8 cellular contexts compared by ENCODE assay signal in the genomic region with DNA sequence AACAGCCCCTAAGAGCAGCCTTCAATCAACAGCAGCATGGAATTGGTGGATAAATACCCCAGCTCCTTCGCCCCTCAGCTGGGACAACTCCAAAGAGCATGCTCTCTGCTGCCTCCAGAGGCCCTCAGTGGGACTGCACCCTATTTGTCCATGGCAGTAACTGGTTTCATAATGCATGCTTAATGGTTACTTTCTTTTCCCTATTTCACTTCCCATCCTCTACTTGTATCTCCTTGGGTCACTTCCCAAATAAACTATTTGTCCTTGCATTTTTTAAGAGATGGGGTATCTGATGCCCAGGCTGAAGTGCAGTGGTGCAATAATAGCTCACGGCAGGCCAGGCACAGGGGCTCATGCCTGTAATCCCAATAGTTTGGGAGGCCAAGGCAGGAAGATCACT. TPM values are rescaled to one million over a fixed set of nuclear protein-coding genes. Genes with fewer than 3 reads are reported as not detected.
A peak's percentile ranks its signal among the peaks of the same experiment; 100 is the strongest.
DNase-seq lines count a peak whose midpoint lies in the region; ATAC-seq, FAIRE-seq and TF ChIP-seq lines count a peak whose summit lies in the region.

No MANE protein-coding gene starts in this region.

- peaks cover 37% of the 10 kb centered on the region for H3K4me1 ChIP-seq in astrocyte (ENCODE audit: insufficient read depth, low read length)

- no peak overlapping the region for H3K4me3 ChIP-seq in HFF-Myc (replicated peaks; ENCODE audit: low read depth, low read length)
- no peak overlapping the region for H3K4me3 ChIP-seq in astrocyte (ENCODE audit: insufficient read depth, low read depth, low read length)

- TF ChIP-seq CTCF in C4-2B (conservative IDR thresholded peaks at IDR 0.05) (peak; percentile 98), HFF-Myc (IDR thresholded peaks at IDR 0.05; ENCODE audit: low read depth, low read length, missing control alignments) (peak; percentile 97), astrocyte (IDR thresholded peaks at IDR 0.05; ENCODE audit: insufficient read depth, low read depth, low read length) (peak; percentile 89)

- H3K36me3 Mint-ChIP-seq in T-helper 17 cell (ENCODE audit: low read depth) (no peaks in the 10 kb centered on the region), astrocyte (ENCODE audit: low read depth, unreplicated experiment) (no peaks in the 10 kb centered on the region)

- H3K27me3 ChIP-seq in astrocyte (ENCODE audit: insufficient read depth, low read length) = no peaks in the 10 kb centered on the region

- no peaks in the 10 kb centered on the region for H3K9me3 ChIP-seq in T-helper 17 cell (ENCODE audit: control insufficient read depth, low read length, poor library complexity, severe bottlenecking)
- no peaks in the 10 kb centered on the region for H3K9me3 ChIP-seq in astrocyte (ENCODE audit: insufficient read depth, low read depth, low read length)

- H3K27ac Mint-ChIP-seq in T-helper 17 cell (no peak overlapping the region), astrocyte (ENCODE audit: unreplicated experiment) (no peak overlapping the region)

- H3K4me1 Mint-ChIP-seq in T-helper 17 cell (peaks cover 19% of the 10 kb centered on the region), astrocyte (ENCODE audit: low read depth, unreplicated experiment) (no peaks in the 10 kb centered on the region)

- DNase-seq in HFF-Myc (ENCODE audit: extremely low read depth, low read depth) (no peak), T-helper 17 cell (peak; percentile 54 to 65 (median 58)), astrocyte (ENCODE audit: low read depth) (no peak), kidney tubule cell (ENCODE audit: low spot score) (peak; percentile 43), occipital lobe (lab: John Stamatoyannopoulos, UW) (no peak), foreskin melanocyte (no peak)
- DNase-seq in stimulated activated CD8-positive, alpha-beta memory T cell treated with anti-CD3 and anti-CD28 coated beads, Interleukin-7, amount 100 ng/mL, for 1 hour (ENCODE audit: low read depth in 2 of 2) = peak; percentile 41 to 44

- peaks cover 7% of the 10 kb centered on the region for H3K9me3 Mint-ChIP-seq in astrocyte (ENCODE audit: unreplicated experiment)

- H4K20me1 ChIP-seq in astrocyte (ENCODE audit: insufficient read depth, low read length) = peaks cover under 1% of the 10 kb centered on the region

- no peak overlapping the region for H3K4me2 ChIP-seq in astrocyte (ENCODE audit: low read length)

- H3K27me3 Mint-ChIP-seq in T-helper 17 cell (no peaks in the 10 kb centered on the region), astrocyte (ENCODE audit: low read depth, unreplicated experiment) (no peaks in the 10 kb centered on the region)

- FAIRE-seq in astrocyte (lab: Jason Lieb, UNC) = no peak

- H3K27ac ChIP-seq in C4-2B (no peak overlapping the region), astrocyte (ENCODE audit: low read depth, low read length) (no peak overlapping the region)

- H3K9ac ChIP-seq in astrocyte (ENCODE audit: low read length) = no peak overlapping the region

- peaks cover 9% of the 10 kb centered on the region for H3K79me2 ChIP-seq in astrocyte (ENCODE audit: insufficient read depth, low read length)

- ATAC-seq in T-helper 17 cell = peak; percentile 82

- H2AFZ ChIP-seq in astrocyte (ENCODE audit: low read depth, low read length) = no peak overlapping the region

- H3K36me3 ChIP-seq in astrocyte (ENCODE audit: insufficient read depth, low read length) = no peaks in the 10 kb centered on the region

- H3K4me3 Mint-ChIP-seq in T-helper 17 cell = no peak overlapping the region
- H3K4me3 Mint-ChIP-seq in astrocyte (ENCODE audit: unreplicated experiment) = no peak overlapping the region

RNA-seq across cellular contexts. Expression of gene TPM4, which starts 13.5 kb away (rescaled TPM):
- total RNA-seq in T-helper 17 cell (100 to 1,000 TPM; 261 to 279 TPM), astrocyte (811 and 843 TPM in 2 replicates), occipital lobe (94.8 TPM)

RNA-seq across cellular contexts. Expression of gene RAB8A, which starts 48.9 kb away (rescaled TPM):
- total RNA-seq in T-helper 17 cell (100 to 1,000 TPM in 1 of 2 donors, 10 to 100 TPM in 1; 97.5 to 105 TPM), astrocyte (80.5 and 82.8 TPM in 2 replicates), occipital lobe (33.7 TPM)

Comparison
In these comparisons a context has a peak if more than half of its experiments do, and no peak if none do; other contexts are left out.
1. DNase-seq: peak in T-helper 17 cell (3 of 3), kidney tubule cell (single experiment) and stimulated activated CD8-positive, alpha-beta memory T cell treated with anti-CD3 and anti-CD28 coated beads, Interleukin-7, amount 100 ng/mL, for 1 hour (2 of 2); none in HFF-Myc (single experiment), astrocyte (single experiment), occipital lobe (single experiment) and foreskin melanocyte (single experiment).
2. Peak in every context shown above with its lines, with median percentiles within 50 percentile points of each other: CTCF ChIP-seq.